Comparison of ENCODE assay signal across 11 cellular contexts in the genomic region with DNA sequence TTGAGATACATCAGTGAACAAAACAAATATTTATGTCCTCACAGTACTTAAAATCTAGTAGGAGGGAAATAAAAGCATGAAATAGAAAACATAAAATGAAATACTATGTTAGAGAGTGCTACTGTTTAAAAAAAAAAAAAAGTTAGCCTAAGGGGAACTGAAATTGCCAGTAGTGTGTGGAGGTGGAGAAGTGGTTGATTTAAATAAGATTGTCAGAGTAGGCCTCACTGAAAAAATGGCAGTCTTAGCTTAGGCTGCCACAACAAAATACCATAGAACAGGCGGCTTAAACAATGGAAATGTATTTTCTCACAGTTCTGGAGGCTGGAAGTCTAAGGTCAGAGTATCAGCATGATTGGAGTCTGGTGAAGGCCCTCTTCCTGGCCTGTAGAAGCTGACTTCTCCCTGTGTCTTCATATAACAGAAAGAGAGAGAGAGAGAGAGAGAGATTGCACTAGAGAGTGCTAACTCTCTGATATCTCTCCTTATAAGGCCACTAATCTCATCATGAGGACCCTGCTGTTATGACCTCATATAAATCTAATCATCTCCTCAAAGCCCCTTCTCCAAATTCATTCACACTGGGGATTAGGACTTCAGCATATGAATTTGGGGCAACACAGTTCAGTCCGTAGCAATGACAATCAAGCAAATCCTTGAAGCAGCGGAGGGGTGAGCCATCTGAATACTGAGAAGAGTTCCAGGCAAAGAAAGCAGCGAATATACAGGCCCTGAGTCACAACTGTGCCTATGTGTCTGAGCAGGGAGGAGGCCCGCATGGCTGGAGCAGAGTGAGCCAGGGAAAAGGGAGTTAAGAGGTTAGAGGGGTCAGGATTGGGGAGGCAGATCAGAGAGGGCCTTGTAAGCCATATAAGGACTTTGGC. TPM values are rescaled to one million over a fixed set of nuclear protein-coding genes. Genes with fewer than 3 reads are reported as not detected.
DNase-seq lines count a peak whose midpoint lies in the region; ATAC-seq and TF ChIP-seq lines count a peak whose summit lies in the region.
"Had no signal": no experiment of that assay in that cellular context is flagged by ENCODE, and none has a peak within 500 bp of the region (broad histone marks: within the 10 kb centered on the region; RNA-seq: fewer than 3 reads in every experiment).

No MANE protein-coding gene starts in this region.

- no peak overlapping the region for H3K4me3 ChIP-seq in DOHH2 (ENCODE audit: low read length)
- H3K4me3 ChIP-seq in CD4-positive, alpha-beta memory T cell (ENCODE audit: low read length in 2 of 2): no peak overlapping the region
- H3K4me3 ChIP-seq: BLaER1 treated with 17β-estradiol and CSF1 and Interleukin-3, amounts not matched to agents 10 nM and 100 nM had no signal

- peaks cover 48% of the 10 kb centered on the region for H3K4me1 ChIP-seq in DOHH2 (ENCODE audit: control insufficient read depth, low read length)
- no peaks in the 10 kb centered on the region for H3K4me1 ChIP-seq in CD4-positive, alpha-beta memory T cell (ENCODE audit: insufficient read depth, low read length)

- CTCF ChIA-PET in CD4-positive, alpha-beta memory T cell (lab: Charles Lee; ENCODE audit: partially characterized antibody): no interaction called here

- intact Hi-C loops in CD4-positive, alpha-beta memory T cell (cut with micrococcal nuclease): no loop called here

- H3K9me2 ChIP-seq in DOHH2 (replicated peaks; ENCODE audit: control insufficient read depth, low read length): no peaks in the 10 kb centered on the region

- H3K79me2 ChIP-seq in DOHH2 (ENCODE audit: control insufficient read depth, low read length): no peaks in the 10 kb centered on the region

- peak overlapping the region; percentile 33 for H3K4me2 ChIP-seq in DOHH2 (ENCODE audit: low read length)

- H3K27me3 Mint-ChIP-seq in CD4-positive, alpha-beta memory T cell: peaks cover 7 to 14% of the 10 kb centered on the region in 2 donors

- H3K36me3 Mint-ChIP-seq in CD4-positive, alpha-beta memory T cell: no peaks in the 10 kb centered on the region

- no peaks in the 10 kb centered on the region for H4K20me1 ChIP-seq in DOHH2 (ENCODE audit: control insufficient read depth, insufficient read depth, low read depth, low read length)
- H4K20me1 ChIP-seq: BLaER1 treated with 17β-estradiol and CSF1 and Interleukin-3, amounts not matched to agents 10 nM and 100 nM had no signal

- H3F3A ChIP-seq in DOHH2 (ENCODE audit: control insufficient read depth, insufficient read depth): peaks cover 9% of the 10 kb centered on the region; the same call in 1 of the 2 replicates

- peak overlapping the region; percentile 22 for H3K27ac ChIP-seq in DOHH2 (ENCODE audit: low read depth, low read length)
- H3K27ac ChIP-seq in CD4-positive, alpha-beta memory T cell (ENCODE audit: low read depth, low read length): no peak overlapping the region

- H3K4me3 Mint-ChIP-seq in CD4-positive, alpha-beta memory T cell: no peak overlapping the region

- H3K27me3 ChIP-seq in DOHH2 (ENCODE audit: control insufficient read depth, low read length): no peaks in the 10 kb centered on the region
- no peaks in the 10 kb centered on the region for H3K27me3 ChIP-seq in CD4-positive, alpha-beta memory T cell (ENCODE audit: insufficient read depth, low read length)
- H3K27me3 ChIP-seq: BLaER1 treated with 17β-estradiol and CSF1 and Interleukin-3, amounts not matched to agents 10 nM and 100 nM had no signal

- no peaks in the 10 kb centered on the region for H3K4me1 Mint-ChIP-seq in CD4-positive, alpha-beta memory T cell

- H3K9me3 ChIP-seq in DOHH2 (ENCODE audit: control insufficient read depth, insufficient read depth, low read length): no peaks in the 10 kb centered on the region
- no peaks in the 10 kb centered on the region for H3K9me3 ChIP-seq in CD4-positive, alpha-beta memory T cell (ENCODE audit: control insufficient read depth in 1 of 2, low read length in 2 of 2)
- H3K9me3 ChIP-seq: BLaER1 treated with 17β-estradiol and CSF1 and Interleukin-3, amounts not matched to agents 10 nM and 100 nM had no signal

- no peak for TF ChIP-seq CTCF in DOHH2 (IDR thresholded peaks at IDR 0.05; ENCODE audit: low read depth, low read length, poor library complexity, severe bottlenecking)
- no peak for TF ChIP-seq CTCF in GM20000 (IDR thresholded peaks at IDR 0.05; ENCODE audit: extremely low read depth, missing control alignments)

- peak; percentile 81 for ATAC-seq in HG03135 (IDR thresholded peaks at IDR 0.05; ENCODE audit: unreplicated experiment)

- no peaks in the 10 kb centered on the region for H3K9me3 Mint-ChIP-seq in CD4-positive, alpha-beta memory T cell

- peaks cover 10% of the 10 kb centered on the region for H3K36me3 ChIP-seq in DOHH2 (ENCODE audit: control insufficient read depth, low read length)
- H3K36me3 ChIP-seq in CD4-positive, alpha-beta memory T cell (ENCODE audit: insufficient read depth, low read length): no peaks in the 10 kb centered on the region
- H3K36me3 ChIP-seq: BLaER1 treated with 17β-estradiol and CSF1 and Interleukin-3, amounts not matched to agents 10 nM and 100 nM had no signal

- POLR2A ChIA-PET in CD4-positive, alpha-beta memory T cell (lab: Charles Lee; ENCODE audit: partially characterized antibody): no interaction called here

- DNase-seq in GM20000 (ENCODE audit: low spot score) (peak; percentile 73), amniotic epithelial cell (ENCODE audit: low read depth) (peak; percentile 66), COLO668 (lab: John Stamatoyannopoulos, UW; ENCODE audit: unreplicated experiment) (no peak), SKM-1 treated with dmso at 0.1 percent for 144 hours (lab: John Stamatoyannopoulos, UW; ENCODE audit: unreplicated experiment) (no peak), NCI-H1436 treated with DMSO at 0.1 percent for 48 hours (lab: John Stamatoyannopoulos, UW) (no peak)
- DNase-seq in CD4-positive, alpha-beta memory T cell: no peak
- DNase-seq: activated CD4-positive, alpha-beta T cell treated with anti-CD3 and anti-CD28 coated beads for 48 hours had no signal

- no peak overlapping the region for H3K27ac Mint-ChIP-seq in CD4-positive, alpha-beta memory T cell

RNA-seq across cellular contexts. Expression of a gene that starts 23.6 kb away (rescaled TPM):
- total RNA-seq in CD4-positive, alpha-beta memory T cell: under 1 TPM; 0.33 to 0.47 TPM
- polyA plus RNA-seq in CD4-positive, alpha-beta memory T cell: under 1 TPM; 0.38 to 0.98 TPM

RNA-seq across cellular contexts. Expression of a gene that starts 23.6 kb away (rescaled TPM):
- not detected for total RNA-seq in CD4-positive, alpha-beta memory T cell
- polyA plus RNA-seq in CD4-positive, alpha-beta memory T cell: not detected
- polyA plus RNA-seq: neural cell had no signal

RNA-seq across cellular contexts. Expression of a gene that starts 33.4 kb away (rescaled TPM):
- not detected for total RNA-seq in CD4-positive, alpha-beta memory T cell
- not detected for polyA plus RNA-seq in CD4-positive, alpha-beta memory T cell
- polyA plus RNA-seq: neural cell had no signal

Comparison
In these comparisons a context has a peak if more than half of its experiments do, and no peak if none do; other contexts are left out.
1. DNase-seq: peak in GM20000 (single experiment) and amniotic epithelial cell (single experiment); none in COLO668 (single experiment), SKM-1 treated with dmso at 0.1 percent for 144 hours (single experiment), NCI-H1436 treated with DMSO at 0.1 percent for 48 hours (single experiment) and CD4-positive, alpha-beta memory T cell (0 of 5).